Comparison of ENCODE assay signal across 11 cellular contexts in the genomic region with DNA sequence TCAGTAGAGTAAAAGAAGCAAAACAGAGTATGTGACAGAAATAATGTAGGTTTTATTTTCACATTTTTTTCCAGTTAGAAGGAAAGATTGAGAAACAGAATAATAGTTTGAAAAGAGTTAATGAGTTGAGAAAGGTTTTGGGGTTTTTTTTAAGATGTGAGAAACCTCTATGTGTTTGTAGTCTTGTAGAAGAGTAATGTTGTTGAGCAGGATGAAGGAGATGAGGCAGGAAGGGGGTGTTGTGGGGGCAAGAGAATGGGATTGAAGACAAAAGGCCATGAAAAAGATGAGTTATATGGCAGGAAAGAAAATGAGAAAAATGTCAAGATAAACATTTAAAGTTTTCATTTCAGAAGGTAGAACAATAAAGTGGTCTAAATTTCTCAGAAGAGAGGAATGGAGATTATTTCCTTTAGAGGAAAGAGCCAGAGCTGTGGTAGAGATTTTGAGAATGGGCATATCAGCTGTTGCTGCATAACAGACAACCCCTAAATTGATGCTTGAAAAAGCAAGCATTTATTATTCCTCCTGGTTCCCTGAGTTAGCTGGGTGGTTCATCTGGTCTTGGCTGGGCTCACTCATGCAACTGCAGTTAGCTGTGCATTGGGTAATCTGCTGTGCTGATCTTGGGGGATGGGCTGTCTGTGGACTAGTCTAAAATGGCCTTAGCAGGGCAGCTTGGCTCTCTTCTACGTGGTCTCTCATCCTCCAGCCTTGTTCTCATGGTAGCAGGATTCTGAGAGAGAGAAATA. TPM values are rescaled to one million over a fixed set of nuclear protein-coding genes. Genes with fewer than 3 reads are reported as not detected.
DNase-seq lines count a peak whose midpoint lies in the region; ATAC-seq and FAIRE-seq lines count a peak whose summit lies in the region.
"Had no signal": no experiment of that assay in that cellular context is flagged by ENCODE, and none has a peak within 500 bp of the region (broad histone marks: within the 10 kb centered on the region; RNA-seq: fewer than 3 reads in every experiment).

No MANE protein-coding gene starts in this region.

- FAIRE-seq in A204.1 (lab: Jason Lieb, UNC): peak; percentile 19

- ATAC-seq in HG03460 (IDR thresholded peaks at IDR 0.05; ENCODE audit: unreplicated experiment) (no peak), GM19035 (IDR thresholded peaks at IDR 0.05; ENCODE audit: unreplicated experiment) (no peak)
- ATAC-seq: activated T-cell treated with anti-CD3 and anti-CD28 coated beads, Interleukin-2, amount 50 U/mL, for 4 hours had no signal

- DNase-seq in ELF-1 (ENCODE audit: low read depth, low spot score) (peak; percentile 13), amniotic epithelial cell (ENCODE audit: low read depth) (peak; percentile 37), iPS-NIHi7 (ENCODE audit: extremely low spot score) (peak; percentile 12), ureter (ENCODE audit: low spot score) (no peak), NCI-H1694 treated with DMSO at 0.1 percent for 48 hours (lab: John Stamatoyannopoulos, UW) (no peak)
- DNase-seq: activated T-cell treated with anti-CD3 and anti-CD28 coated beads, Interleukin-2, amount 50 U/mL, for 4 hours; effector CD4-positive, alpha-beta T cell; kidney glomerular epithelial cell had no signal

RNA-seq across cellular contexts. Expression of a gene that starts 27.1 kb away (rescaled TPM):
- total RNA-seq in ureter: 46.3 TPM

Comparison
In these comparisons a context has a peak if more than half of its experiments do, and no peak if none do; other contexts are left out.
1. DNase-seq: peak in ELF-1 (single experiment), amniotic epithelial cell (single experiment) and iPS-NIHi7 (single experiment); none in ureter (single experiment) and NCI-H1694 treated with DMSO at 0.1 percent for 48 hours (single experiment).